ENCODE assay signal across 7 cellular contexts in genomic region chr4:118772149-118773081, GRCh38.
DNase-seq lines count a peak whose midpoint lies in the region; ATAC-seq and TF ChIP-seq lines count a peak whose summit lies in the region.

No MANE protein-coding gene starts in this region.

- intact Hi-C loops in activated B cell treated with CpG ODN at 0.5 μM for 24 hours (cut with micrococcal nuclease): loop anchor here (1.0 to 2.0 kb wide), 6 partner anchors 93 to 1278 kb away; no protein-coding TSS in a partner anchor
- intact Hi-C loops in heart left ventricle (cut with DNase I): loop anchor here (1.0 to 10.0 kb wide), 10 partner anchors 65 to 512 kb away; partner anchors contain the start of genes SYNPO2 (in 5 of the 10) and SEC24D (in 1 of the 10)

- CTCF ChIA-PET in activated B cell treated with CpG ODN at 0.5 μM for 24 hours (lab: Charles Lee): interaction anchor here (0.6 to 4.7 kb wide), 8 partner anchors 14 to 1279 kb away, joined by 3 to 49 read pairs (median 4); partner anchors contain the start of gene SYNPO2

- no peak overlapping the region for H2BK20ac ChIP-seq in H9 (ENCODE audit: low read depth, low read length, poor library complexity, severe bottlenecking)

- H2BK15ac ChIP-seq in H9 (ENCODE audit: low read depth, low read length): no peak overlapping the region; the same call in 1 of the 2 replicates

- H4K8ac ChIP-seq in H9 (replicated peaks; ENCODE audit: insufficient read length, low read depth, low read length): no peak overlapping the region

- H3K36me3 ChIP-seq in heart left ventricle: peaks cover 0 to 31% (median 6%) of the 10 kb centered on the region in 9 donors

- H2AFZ ChIP-seq in H9 (ENCODE audit: low read length): no peak overlapping the region

- H3K9me3 ChIP-seq in H9 (ENCODE audit: control insufficient read depth, low read depth, low read length): no peaks in the 10 kb centered on the region
- H3K9me3 ChIP-seq in heart left ventricle: peaks cover 0 to 3% (median 0%) of the 10 kb centered on the region in 12 donors

- TF ChIP-seq CTCF in GM10266 (IDR thresholded peaks at IDR 0.05; ENCODE audit: control insufficient read depth, insufficient read depth, low read depth, missing control alignments): peak; percentile 63
- peak; percentile 78 for TF ChIP-seq CTCF in H9 (conservative IDR thresholded peaks at IDR 0.05)
- TF ChIP-seq CTCF in activated B cell treated with CpG ODN at 0.5 μM for 24 hours (IDR thresholded peaks at IDR 0.05): peak; percentile 24
- peak; percentile 46 to 76 (median 64) for TF ChIP-seq CTCF in heart left ventricle (IDR thresholded peaks at IDR 0.05)

- H3K27me3 Mint-ChIP-seq in H9 (ENCODE audit: low read depth) (no peaks in the 10 kb centered on the region), activated B cell treated with CpG ODN at 0.5 μM for 24 hours (no peaks in the 10 kb centered on the region)

- H3K27me3 ChIP-seq in H9 (ENCODE audit: insufficient read depth, low read length): no peaks in the 10 kb centered on the region
- H3K27me3 ChIP-seq in heart left ventricle: no peaks in the 10 kb centered on the region

- TF ChIP-seq POLR2A in heart left ventricle (IDR thresholded peaks at IDR 0.05): no peak

- H3K4ac ChIP-seq in H9 (ENCODE audit: low read depth, low read length): no peak overlapping the region

- no peak overlapping the region for H3K9ac ChIP-seq in H9 (ENCODE audit: extremely low read depth, insufficient read length, low read length)

- H3K4me2 ChIP-seq in H9 (ENCODE audit: insufficient read depth, insufficient read length, low read length): no peak overlapping the region

- H2AK5ac ChIP-seq in H9 (ENCODE audit: insufficient read length, low read length): no peak overlapping the region

- no peak overlapping the region for H3K56ac ChIP-seq in H9 (ENCODE audit: insufficient read length, low read depth, low read length)

- H3K4me1 ChIP-seq in H9 (ENCODE audit: insufficient read depth, low read length) (peaks cover 3% of the 10 kb centered on the region; the same call in 1 of the 2 replicates), heart left ventricle (peaks cover 4 to 85% (median 52%) of the 10 kb centered on the region in 12 donors)

- ATAC-seq in activated B cell treated with CpG ODN at 0.5 μM for 24 hours (ENCODE audit: low read depth) (peak; percentile 71), heart left ventricle (peak; percentile 68 to 81 (median 74))

- DNase-seq in GM10266 (ENCODE audit: extremely low spot score): peak; percentile 32
- DNase-seq in H9: no peak
- DNase-seq in NAMALWA (ENCODE audit: low spot score): peak; percentile 69
- DNase-seq in activated B cell treated with CpG ODN at 0.5 μM for 24 hours: no peak
- DNase-seq in heart left ventricle: no peak
- DNase-seq in retina: peak; percentile 22
- DNase-seq in UCSD-AML1 (lab: John Stamatoyannopoulos, UW; ENCODE audit: unreplicated experiment): no peak

- no peak overlapping the region for H3T11ph ChIP-seq in H9 (ENCODE audit: low read length)

- H3K79me1 ChIP-seq in H9 (ENCODE audit: insufficient read depth, low read depth, low read length, poor library complexity, severe bottlenecking): no peaks in the 10 kb centered on the region

- 100% methylated on average over 1 of the region's 10 CpGs for WGBS in H9 (ENCODE audit: extremely low coverage, insufficient read length, low lambda C conversion rate)
- WGBS in heart left ventricle, 4 donors: 25 to 37% (median 31%) methylated on average over 10 of the region's 10 CpGs

- H3K36me3 Mint-ChIP-seq in H9 (ENCODE audit: insufficient read depth in 1 of 3, low read depth in 3 of 3) (peaks cover 0 to 9% (median 0%) of the 10 kb centered on the region in 3 experiments; a peak in 3 of 7 replicates), activated B cell treated with CpG ODN at 0.5 μM for 24 hours (ENCODE audit: low read depth) (peaks cover 6% of the 10 kb centered on the region)

- H3K4me1 Mint-ChIP-seq in H9 (peaks cover 17 to 18% of the 10 kb centered on the region in 2 experiments), activated B cell treated with CpG ODN at 0.5 μM for 24 hours (peaks cover 2% of the 10 kb centered on the region)

- no peak overlapping the region for H2BK5ac ChIP-seq in H9 (ENCODE audit: insufficient read length, low read length)

- no peak overlapping the region for H3K23ac ChIP-seq in H9 (ENCODE audit: insufficient read length, low read depth, low read length)

- H2BK120ac ChIP-seq in H9 (ENCODE audit: low read depth, low read length, poor library complexity, severe bottlenecking): no peak overlapping the region

- peak overlapping the region in 5 of 12 donors; percentile 11 to 38 (median 19) for H3K4me3 ChIP-seq in heart left ventricle

- no peak overlapping the region for H3K14ac ChIP-seq in H9 (ENCODE audit: insufficient read depth, low read length)

- peak overlapping the region in 1 of 3 experiments; percentile 12; a peak in 2 of 7 replicates for H3K27ac Mint-ChIP-seq in H9
- H3K27ac Mint-ChIP-seq in activated B cell treated with CpG ODN at 0.5 μM for 24 hours: no peak overlapping the region

- no peak overlapping the region for H2BK12ac ChIP-seq in H9 (ENCODE audit: insufficient read length, low read depth, low read length)

- POLR2A ChIA-PET in activated B cell treated with CpG ODN at 0.5 μM for 24 hours (lab: Charles Lee): no interaction called here

- H3K79me2 ChIP-seq in H9 (ENCODE audit: insufficient read depth, low read length): no peaks in the 10 kb centered on the region

- H4K20me1 ChIP-seq in H9 (ENCODE audit: control insufficient read depth, insufficient read depth, insufficient read length): no peaks in the 10 kb centered on the region

- no peak overlapping the region for H3K4me3 Mint-ChIP-seq in H9
- no peak overlapping the region for H3K4me3 Mint-ChIP-seq in activated B cell treated with CpG ODN at 0.5 μM for 24 hours

- no peak overlapping the region for H4K91ac ChIP-seq in H9 (ENCODE audit: insufficient read length, low read depth, low read length)

- H3K23me2 ChIP-seq in H9 (ENCODE audit: insufficient read length, low read depth, low read length, poor library complexity, severe bottlenecking): no peaks in the 10 kb centered on the region

- H3K27ac ChIP-seq in H9 (ENCODE audit: insufficient read length, low read depth, low read length) (no peak overlapping the region), heart left ventricle (peak overlapping the region; percentile 1 to 87 (median 64))

- no peak overlapping the region for H4K5ac ChIP-seq in H9 (ENCODE audit: insufficient read length, low read depth, low read length)

- H3K18ac ChIP-seq in H9 (ENCODE audit: insufficient read length, low read depth, low read length): no peak overlapping the region

- H3K9me3 Mint-ChIP-seq in H9: no peaks in the 10 kb centered on the region
- no peaks in the 10 kb centered on the region for H3K9me3 Mint-ChIP-seq in activated B cell treated with CpG ODN at 0.5 μM for 24 hours

Comparison
In these comparisons a context has a peak if more than half of its experiments do, and no peak if none do; other contexts are left out.
1. DNase-seq: peak in GM10266 (single experiment), NAMALWA (single experiment) and retina (single experiment); none in H9 (single experiment), activated B cell treated with CpG ODN at 0.5 μM for 24 hours (single experiment), heart left ventricle (0 of 5) and UCSD-AML1 (single experiment).
2. CTCF ChIP-seq: peak in every context shown above with its lines; median percentile 78 in H9; 64 in heart left ventricle; 63 in GM10266; 24 in activated B cell treated with CpG ODN at 0.5 μM for 24 hours.